ENCODE assay signal across 1 cellular context in the genomic region with DNA sequence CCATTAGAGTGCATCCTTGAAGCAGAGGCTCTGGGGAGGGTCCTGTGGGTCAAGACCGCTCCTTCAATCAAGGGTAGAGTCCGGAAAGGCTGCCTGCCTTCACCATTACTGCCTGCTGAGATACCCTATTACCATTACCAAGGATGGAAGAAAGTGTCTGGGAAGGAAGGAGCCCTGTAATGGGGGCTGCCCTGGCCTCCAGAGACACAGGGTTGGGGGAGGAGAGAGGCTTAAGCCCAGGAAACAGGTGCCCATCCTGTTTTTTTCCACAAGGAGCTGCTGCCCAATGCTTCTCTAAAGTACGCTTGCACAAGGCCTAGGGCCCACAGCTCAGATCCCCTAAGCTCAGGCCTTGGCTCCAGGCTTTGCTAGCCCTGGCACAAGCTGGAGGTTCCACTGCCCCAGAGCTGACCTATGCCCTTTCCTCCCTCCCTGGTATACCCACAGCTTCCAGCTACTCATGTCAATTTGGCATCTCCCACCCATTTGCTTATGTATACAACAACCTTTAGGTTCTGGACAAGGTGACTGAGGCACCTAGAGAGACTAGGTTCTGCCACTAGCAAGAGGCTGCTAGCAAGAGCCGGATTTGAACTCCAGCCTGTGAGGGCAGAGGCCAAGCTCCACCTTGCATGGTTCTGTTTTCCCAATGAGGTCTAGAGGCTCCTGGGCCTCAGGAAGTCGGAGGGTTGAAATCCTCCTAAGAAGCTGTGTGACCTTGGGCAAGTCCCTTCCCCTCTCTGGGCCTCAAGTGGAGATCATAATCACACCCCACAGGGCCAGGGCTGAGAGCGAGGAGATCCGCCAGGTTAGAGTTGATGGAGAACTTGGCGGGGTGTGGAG.
TF ChIP-seq lines count a peak whose summit lies in the region.

No MANE protein-coding gene starts in this region.

TF ChIP-seq in HEK293T, 16 proteins besides CTCF, POLR2A, EP300 and RAD21:
- no peak for TF ChIP-seq L3MBTL2 (conservative IDR thresholded peaks at IDR 0.05)
- TF ChIP-seq TARDBP (IDR thresholded peaks at IDR 0.05) = no peak
- TF ChIP-seq SUZ12 (IDR thresholded peaks at IDR 0.05) = no peak
- TF ChIP-seq FOXM1 (IDR thresholded peaks at IDR 0.05; ENCODE audit: borderline replicate concordance) = no peak
- no peak for TF ChIP-seq SP1 (IDR thresholded peaks at IDR 0.05)
- TF ChIP-seq LEF1 (IDR thresholded peaks at IDR 0.05; ENCODE audit: borderline replicate concordance) = no peak
- TF ChIP-seq ELF4 (IDR thresholded peaks at IDR 0.05) = no peak
- TF ChIP-seq FOXK2 (IDR thresholded peaks at IDR 0.05) = no peak
- no peak for TF ChIP-seq HDGF (IDR thresholded peaks at IDR 0.05; ENCODE audit: borderline replicate concordance)
- TF ChIP-seq, protein P1, sequence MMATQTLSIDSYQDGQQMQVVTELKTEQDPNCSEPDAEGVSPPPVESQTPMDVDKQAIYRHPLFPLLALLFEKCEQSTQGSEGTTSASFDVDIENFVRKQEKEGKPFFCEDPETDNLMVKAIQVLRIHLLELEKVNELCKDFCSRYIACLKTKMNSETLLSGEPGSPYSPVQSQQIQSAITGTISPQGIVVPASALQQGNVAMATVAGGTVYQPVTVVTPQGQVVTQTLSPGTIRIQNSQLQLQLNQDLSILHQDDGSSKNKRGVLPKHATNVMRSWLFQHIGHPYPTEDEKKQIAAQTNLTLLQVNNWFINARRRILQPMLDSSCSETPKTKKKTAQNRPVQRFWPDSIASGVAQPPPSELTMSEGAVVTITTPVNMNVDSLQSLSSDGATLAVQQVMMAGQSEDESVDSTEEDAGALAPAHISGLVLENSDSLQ (IDR thresholded peaks at IDR 0.05) = no peak
- no peak for TF ChIP-seq CTBP1 (IDR thresholded peaks at IDR 0.05; ENCODE audit: borderline replicate concordance)
